14 cellular contexts compared by ENCODE assay signal in genomic region chr5:132417889-132418432, GRCh38. TPM values are rescaled to one million over a fixed set of nuclear protein-coding genes. Genes with fewer than 3 reads are reported as not detected.
DNase-seq lines count a peak whose midpoint lies in the region; ATAC-seq and TF ChIP-seq lines count a peak whose summit lies in the region.
"Had no signal": no experiment of that assay in that cellular context is flagged by ENCODE, and none has a peak within 500 bp of the region (broad histone marks: within the 10 kb centered on the region; RNA-seq: fewer than 3 reads in every experiment).

No MANE protein-coding gene starts in this region.

- H2AFZ ChIP-seq in DND-41 (ENCODE audit: low read depth, low read length) (no peak overlapping the region), GM23338 (no peak overlapping the region)

- H3K4me1 Mint-ChIP-seq in stimulated activated effector memory CD8-positive, alpha-beta T cell treated with anti-CD3 and anti-CD28 coated beads, Interleukin-12 subunit alpha, Interleukin-12 subunit beta, amount 100 ng/mL, for 72 hours: peaks cover 90% of the 10 kb centered on the region
- peaks cover 14% of the 10 kb centered on the region for H3K4me1 Mint-ChIP-seq in GM23338

- H3K9me2 ChIP-seq in GM23338 (ENCODE audit: insufficient read depth): no peaks in the 10 kb centered on the region

- peaks cover 4% of the 10 kb centered on the region for H3K27me3 Mint-ChIP-seq in GM23338 (ENCODE audit: insufficient read depth, low read depth, poor library complexity)

- peak overlapping the region; percentile 98 for H3K9ac ChIP-seq in DND-41 (ENCODE audit: low read depth, low read length)

- H3K9me3 ChIP-seq in DND-41 (ENCODE audit: insufficient read depth, low read length, severe bottlenecking) (no peaks in the 10 kb centered on the region), WERI-Rb-1 (ENCODE audit: severe bottlenecking) (no peaks in the 10 kb centered on the region), right atrium auricular region (no peaks in the 10 kb centered on the region)

- peak; percentile 62 for DNase-seq in DND-41
- peak; percentile 25 for DNase-seq in WERI-Rb-1
- DNase-seq in right atrium auricular region (ENCODE audit: low spot score): no peak
- DNase-seq in stimulated activated effector memory CD8-positive, alpha-beta T cell treated with anti-CD3 and anti-CD28 coated beads, Interleukin-12 subunit alpha, Interleukin-12 subunit beta, amount 100 ng/mL, for 72 hours (ENCODE audit: low spot score in 2 of 2): no peak
- no peak for DNase-seq in G401 (ENCODE audit: low spot score)
- DNase-seq in GM23338 (ENCODE audit: low spot score): no peak
- DNase-seq: activated CD4-positive, CD25-positive, alpha-beta regulatory T cell; activated gamma-delta T cell treated with Interleukin-2 at 50 U/mL for 16 hours; H9; NCI-H1436 treated with DMSO at 0.1 percent for 48 hours; NCI-H526 treated with DMSO at 0.1 percent for 48 hours; SHP77 treated with DMSO at 0.1 percent for 48 hours had no signal

- peak overlapping the region; percentile 17 for H3K4me3 Mint-ChIP-seq in stimulated activated effector memory CD8-positive, alpha-beta T cell treated with anti-CD3 and anti-CD28 coated beads, Interleukin-12 subunit alpha, Interleukin-12 subunit beta, amount 100 ng/mL, for 72 hours
- no peak overlapping the region for H3K4me3 Mint-ChIP-seq in GM23338
- H3K4me3 Mint-ChIP-seq: H9, nephron had no signal

- ATAC-seq in DND-41 (ENCODE audit: insufficient read depth, low read depth): peak; percentile 7; the same call in 1 of the 3 replicates
- no peak for ATAC-seq in stimulated activated effector memory CD8-positive, alpha-beta T cell treated with anti-CD3 and anti-CD28 coated beads, Interleukin-12 subunit alpha, Interleukin-12 subunit beta, amount 100 ng/mL, for 72 hours
- no peak for ATAC-seq in GM18907 (IDR thresholded peaks at IDR 0.05; ENCODE audit: unreplicated experiment)
- no peak for ATAC-seq in GM23338

- H3K27me3 ChIP-seq in DND-41 (ENCODE audit: insufficient read depth, low read length, poor library complexity) (no peaks in the 10 kb centered on the region), WERI-Rb-1 (ENCODE audit: insufficient read depth, low read depth, severe bottlenecking) (no peaks in the 10 kb centered on the region), right atrium auricular region (no peaks in the 10 kb centered on the region), GM23338 (ENCODE audit: insufficient read depth) (no peaks in the 10 kb centered on the region)

- H4K20me1 ChIP-seq in DND-41 (ENCODE audit: insufficient read depth, low read length): no peaks in the 10 kb centered on the region
- no peaks in the 10 kb centered on the region for H4K20me1 ChIP-seq in GM23338 (replicated peaks; ENCODE audit: insufficient read depth)

- peak overlapping the region; percentile 99 for H3K27ac ChIP-seq in DND-41 (ENCODE audit: low read length)
- no peak overlapping the region for H3K27ac ChIP-seq in WERI-Rb-1
- peak overlapping the region; percentile 27 to 52 for H3K27ac ChIP-seq in right atrium auricular region
- no peak overlapping the region for H3K27ac ChIP-seq in GM23338 (ENCODE audit: low read depth)

- H3F3A ChIP-seq in GM23338 (replicated peaks; ENCODE audit: low read depth): no peaks in the 10 kb centered on the region

- peak overlapping the region; percentile 99 for H3K27ac Mint-ChIP-seq in stimulated activated effector memory CD8-positive, alpha-beta T cell treated with anti-CD3 and anti-CD28 coated beads, Interleukin-12 subunit alpha, Interleukin-12 subunit beta, amount 100 ng/mL, for 72 hours
- no peak overlapping the region for H3K27ac Mint-ChIP-seq in GM23338
- H3K27ac Mint-ChIP-seq: H9 had no signal

- H3K4me2 ChIP-seq in DND-41 (ENCODE audit: insufficient read depth, low read length) (peak overlapping the region; percentile 80), GM23338 (no peak overlapping the region)

- in situ Hi-C loops in G401 (cut with HindIII; ENCODE audit: low sequenced_read_pairs): no loop called here

- H3K9me3 Mint-ChIP-seq in stimulated activated effector memory CD8-positive, alpha-beta T cell treated with anti-CD3 and anti-CD28 coated beads, Interleukin-12 subunit alpha, Interleukin-12 subunit beta, amount 100 ng/mL, for 72 hours: no peaks in the 10 kb centered on the region
- H3K9me3 Mint-ChIP-seq in GM23338: no peaks in the 10 kb centered on the region
- H3K9me3 Mint-ChIP-seq: H9, nephron had no signal

- peaks cover 50% of the 10 kb centered on the region for H3K36me3 Mint-ChIP-seq in stimulated activated effector memory CD8-positive, alpha-beta T cell treated with anti-CD3 and anti-CD28 coated beads, Interleukin-12 subunit alpha, Interleukin-12 subunit beta, amount 100 ng/mL, for 72 hours
- H3K36me3 Mint-ChIP-seq in GM23338 (ENCODE audit: low read depth): no peaks in the 10 kb centered on the region

- H3K4me1 ChIP-seq in DND-41 (ENCODE audit: insufficient read depth, low read length) (peaks cover 99% of the 10 kb centered on the region), right atrium auricular region (peaks cover 0 to 92% of the 10 kb centered on the region in 2 donors), GM23338 (ENCODE audit: insufficient read depth) (no peaks in the 10 kb centered on the region; the same call in 1 of the 2 replicates)

- H3K4me3 ChIP-seq in DND-41 (ENCODE audit: low read depth in 1 of 2, low read length in 2 of 2) (peak overlapping the region in 1 of 2 experiments; percentile 27; a peak in 1 of 4 replicates), WERI-Rb-1 (ENCODE audit: low read depth, low read length) (no peak overlapping the region), right atrium auricular region (no peak overlapping the region), GM23338 (no peak overlapping the region)

- H3K36me3 ChIP-seq in DND-41 (ENCODE audit: insufficient read depth, low read length) (peaks cover 58% of the 10 kb centered on the region), WERI-Rb-1 (no peaks in the 10 kb centered on the region), right atrium auricular region (peaks cover 9% of the 10 kb centered on the region), GM23338 (ENCODE audit: insufficient read depth) (no peaks in the 10 kb centered on the region)

- TF ChIP-seq CTCF in DND-41 (IDR thresholded peaks at IDR 0.05; ENCODE audit: borderline replicate concordance, extremely low read depth, low read length, poor library complexity, severe bottlenecking) (no peak), WERI-Rb-1 (IDR thresholded peaks at IDR 0.05; ENCODE audit: low read depth, low read length) (no peak), right atrium auricular region (IDR thresholded peaks at IDR 0.05) (no peak), GM23338 (conservative IDR thresholded peaks at IDR 0.05; ENCODE audit: low read depth in 2 of 2) (no peak)

- peaks cover 99% of the 10 kb centered on the region for H3K79me2 ChIP-seq in DND-41 (ENCODE audit: insufficient read depth, low read length)
- no peaks in the 10 kb centered on the region for H3K79me2 ChIP-seq in GM23338 (replicated peaks; ENCODE audit: insufficient read depth)

TF ChIP-seq in GM23338, 12 proteins besides CTCF, POLR2A, EP300 and RAD21 (continues in another document):
- TF ChIP-seq STAT1 (IDR thresholded peaks at IDR 0.05; ENCODE audit: unreplicated experiment) (no peak), REST (IDR thresholded peaks at IDR 0.05; ENCODE audit: unreplicated experiment) (no peak), POLR2AphosphoS5 (IDR thresholded peaks at IDR 0.05; ENCODE audit: low read depth) (no peak), EZH2phosphoT487 (IDR thresholded peaks at IDR 0.05; ENCODE audit: unreplicated experiment) (no peak), ZNF114 (CRISPR knock-in tag; IDR thresholded peaks at IDR 0.05) (no peak), ETS1 (IDR thresholded peaks at IDR 0.05) (no peak), CREB1 (CRISPR knock-in tag; IDR thresholded peaks at IDR 0.05; ENCODE audit: low read depth) (no peak)

RNA-seq across cellular contexts. Expression of gene SLC22A5, which starts 48.5 kb away (rescaled TPM):
- 10 to 100 TPM in 1 of 2 donors, 1 to 10 TPM in 1; 8.6 to 17.6 TPM for total RNA-seq in right atrium auricular region
- 5.3 and 5.4 TPM in 2 replicates for total RNA-seq in G401 (2014; rRNA removed; shearing (Covaris generic))
- 2.4 and 4.8 TPM in 2 replicates for total RNA-seq in GM23338 (2014; rRNA removed; shearing (Covaris generic))
- 1.7 and 1.9 TPM in 2 replicates for polyA plus RNA-seq in GM23338 (2016; fragmentation: Nextera tagmentation; extraction: Ambion mirVana)

Comparison
In these comparisons a context has a peak if more than half of its experiments do, and no peak if none do; other contexts are left out.
1. DNase-seq: peak in DND-41 (single experiment) and WERI-Rb-1 (single experiment); none in right atrium auricular region (single experiment), stimulated activated effector memory CD8-positive, alpha-beta T cell treated with anti-CD3 and anti-CD28 coated beads, Interleukin-12 subunit alpha, Interleukin-12 subunit beta, amount 100 ng/mL, for 72 hours (0 of 2), G401 (single experiment) and GM23338 (single experiment).
2. H3K27ac ChIP-seq: peak in DND-41 (single experiment) and right atrium auricular region (2 of 2); none in WERI-Rb-1 (single experiment) and GM23338 (single experiment).